12 cellular contexts compared by ENCODE assay signal in the genomic region with DNA sequence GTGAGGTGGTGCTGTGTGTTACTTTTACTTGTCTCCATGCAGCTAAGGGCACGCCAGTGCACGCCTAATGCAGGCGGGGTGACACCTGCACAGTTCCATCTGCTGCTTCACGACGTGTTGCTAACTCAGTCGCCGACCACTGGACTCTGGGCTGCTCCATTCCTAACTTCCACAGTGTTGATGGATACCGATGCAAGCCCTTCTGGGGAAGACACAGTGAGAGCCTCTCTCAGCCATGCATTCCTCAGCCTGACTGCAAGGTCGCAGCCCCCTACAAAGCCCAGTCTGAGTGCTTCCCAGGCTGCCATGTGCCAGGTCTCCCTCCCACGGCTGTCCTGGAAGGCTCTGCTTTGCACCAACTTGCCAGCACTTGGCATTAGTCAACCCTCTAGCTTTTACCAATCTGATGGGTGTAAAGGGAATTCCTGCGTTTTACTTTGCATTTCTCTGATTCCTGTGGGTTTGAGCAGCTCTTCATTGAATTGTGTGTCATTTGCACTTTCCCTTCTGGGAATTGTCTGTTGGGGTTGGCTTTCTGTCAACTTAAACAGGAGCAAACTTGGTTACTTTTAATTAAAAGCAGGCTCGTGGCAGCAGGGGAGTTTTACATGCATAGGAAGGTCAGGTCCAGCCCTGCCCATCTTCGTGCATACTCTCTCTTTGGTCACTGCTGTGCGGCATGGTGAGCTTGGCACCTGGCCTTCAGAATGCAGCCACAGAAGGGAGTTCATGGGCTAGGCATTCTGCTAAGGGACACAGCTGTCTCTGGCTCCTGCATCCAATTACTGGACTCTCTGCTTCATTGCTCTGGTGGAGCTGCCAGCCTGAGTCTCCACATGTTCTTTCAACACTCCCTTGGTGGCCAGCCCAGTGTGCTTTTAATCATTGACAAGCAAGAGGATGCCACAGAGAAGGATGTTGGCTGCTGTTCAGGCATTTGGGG. TPM values are rescaled to one million over a fixed set of nuclear protein-coding genes. Genes with fewer than 3 reads are reported as not detected.
A peak's percentile ranks its signal among the peaks of the same experiment; 100 is the strongest.
DNase-seq lines count a peak whose midpoint lies in the region; TF ChIP-seq lines count a peak whose summit lies in the region.
"Had no signal": no experiment of that assay in that cellular context is flagged by ENCODE, and none has a peak within 500 bp of the region (broad histone marks: within the 10 kb centered on the region; RNA-seq: fewer than 3 reads in every experiment).

No MANE protein-coding gene starts in this region.

- DNase-seq in ACHN, result peak; percentile 96
- DNase-seq in HT1080 (ENCODE audit: low read depth), result peak; percentile 25
- DNase-seq in choroid plexus epithelial cell (ENCODE audit: low read depth), result peak; percentile 61
- DNase-seq in mucosa of gallbladder (ENCODE audit: low spot score), result peak; percentile 79
- no peak for DNase-seq in activated T-cell treated with anti-CD3 and anti-CD28 coated beads, Interleukin-2, amount 50 U/mL, for 1 hour
- DNase-seq in NAMALWA (ENCODE audit: low spot score), result no peak
- DNase-seq in NCI-H1417 treated with DMSO at 0.1 percent for 48 hours (lab: John Stamatoyannopoulos, UW), result no peak
- DNase-seq in NCI-H446 treated with DMSO at 0.1 percent for 48 hours (lab: John Stamatoyannopoulos, UW), result no peak
- DNase-seq: NCI-H345; stimulated activated CD4-positive, alpha-beta T cell treated with anti-CD3 and anti-CD28 coated beads, Interleukin-4, amount 100 ng/mL, for 1 hour had no signal

- H3K4me3 ChIP-seq in choroid plexus epithelial cell (ENCODE audit: low read depth, low read length), result no peak overlapping the region
- H3K4me3 ChIP-seq: hepatocyte had no signal

- TF ChIP-seq CTCF in choroid plexus epithelial cell (conservative IDR thresholded peaks at IDR 0.05; ENCODE audit: low read depth, low read length), result no peak

- in situ Hi-C loops in ACHN (cut with HindIII; ENCODE audit: low pct_ligation_motif_present, low pct_unique_long_range_greater_than_20kb, low sequenced_read_pairs), result no loop called here

RNA-seq across cellular contexts. Expression of gene SHANK2, which starts 34.6 kb away (rescaled TPM):
- 0.02 TPM in 1 of 2 replicates, not detected in the other for total RNA-seq in HT1080 (2014; rRNA removed; shearing (Covaris generic))
- polyA plus RNA-seq in HT1080 (2015; cell fraction: cytosol; rRNA removed), result not detected in 2 replicates
- 0.05 and 0.16 TPM in 2 replicates for polyA plus RNA-seq in HT1080 (2015; cell fraction: nucleus; rRNA removed)
- total RNA-seq in mucosa of gallbladder, result 18.0 TPM
- total RNA-seq: activated CD8-positive, alpha-beta memory T cell treated with anti-CD3 and anti-CD28 coated beads for 36 hours had no signal

Comparison
In these comparisons a context has a peak if more than half of its experiments do, and no peak if none do; other contexts are left out.
1. DNase-seq: peak in ACHN (single experiment), HT1080 (single experiment), choroid plexus epithelial cell (single experiment) and mucosa of gallbladder (single experiment); none in activated T-cell treated with anti-CD3 and anti-CD28 coated beads, Interleukin-2, amount 50 U/mL, for 1 hour (single experiment), NAMALWA (single experiment), NCI-H1417 treated with DMSO at 0.1 percent for 48 hours (single experiment) and NCI-H446 treated with DMSO at 0.1 percent for 48 hours (single experiment).
2. RNA of gene SHANK2, which starts 34.6 kb away (total RNA-seq): 18.0 TPM in mucosa of gallbladder (single experiment); 0.02 TPM in HT1080; every median in the first group is over 10 times any median in the second.